Comparison of ENCODE assay signal across 8 cellular contexts in genomic region chr4:183256756-183257385, GRCh38.
DNase-seq lines count a peak whose midpoint lies in the region; ATAC-seq and TF ChIP-seq lines count a peak whose summit lies in the region.

No MANE protein-coding gene starts in this region.

- no peaks in the 10 kb centered on the region; the same call in 1 of the 2 replicates for H3K4me1 ChIP-seq in BE2C

- no peak overlapping the region for H3K4me3 ChIP-seq in BE2C (ENCODE audit: low read depth, low read length)

- no peaks in the 10 kb centered on the region for H3K27me3 ChIP-seq in BE2C

- H3K9me3 ChIP-seq in BE2C = no peaks in the 10 kb centered on the region

- DNase-seq in BE2C = peak; percentile 74
- peak; percentile 72 for DNase-seq in SK-MEL-5 (ENCODE audit: low read depth, low spot score)
- DNase-seq in amygdala (lab: John Stamatoyannopoulos, UW) = peak in 31 of 56 donors; percentile 2 to 61 (median 25)
- DNase-seq in iPS-NIHi7 (ENCODE audit: extremely low spot score) = peak; percentile 80
- DNase-seq in stimulated activated CD4-positive, alpha-beta T cell treated with anti-CD3 and anti-CD28 coated beads, Interleukin-2, amount 100 ng/mL, for 24 hours = peak; percentile 47 to 58

- H3K36me3 ChIP-seq in BE2C = peaks cover 8% of the 10 kb centered on the region

- peak; percentile 91 for TF ChIP-seq CTCF in BE2C (IDR thresholded peaks at IDR 0.05; ENCODE audit: low read depth, low read length)

- peak; percentile 83 for ATAC-seq in GM18907 (IDR thresholded peaks at IDR 0.05; ENCODE audit: unreplicated experiment)
- ATAC-seq in HG03432 (IDR thresholded peaks at IDR 0.05; ENCODE audit: unreplicated experiment) = peak; percentile 76
- ATAC-seq in HG03439 (IDR thresholded peaks at IDR 0.05; ENCODE audit: unreplicated experiment) = no peak

- in situ Hi-C loops in SK-MEL-5 (cut with HindIII; ENCODE audit: low pct_unique_long_range_greater_than_20kb, low sequenced_read_pairs) = loop anchor here (25.0 kb wide), 1 partner anchor 320 kb away; no protein-coding TSS in a partner anchor

Comparison
In these comparisons a context has a peak if more than half of its experiments do, and no peak if none do; other contexts are left out.
1. DNase-seq: peak in every context shown above with its lines; median percentile 80 in iPS-NIHi7; 74 in BE2C; 72 in SK-MEL-5; 52 in stimulated activated CD4-positive, alpha-beta T cell treated with anti-CD3 and anti-CD28 coated beads, Interleukin-2, amount 100 ng/mL, for 24 hours; 25 in amygdala.